24 cellular contexts compared by ENCODE assay signal in the genomic region with DNA sequence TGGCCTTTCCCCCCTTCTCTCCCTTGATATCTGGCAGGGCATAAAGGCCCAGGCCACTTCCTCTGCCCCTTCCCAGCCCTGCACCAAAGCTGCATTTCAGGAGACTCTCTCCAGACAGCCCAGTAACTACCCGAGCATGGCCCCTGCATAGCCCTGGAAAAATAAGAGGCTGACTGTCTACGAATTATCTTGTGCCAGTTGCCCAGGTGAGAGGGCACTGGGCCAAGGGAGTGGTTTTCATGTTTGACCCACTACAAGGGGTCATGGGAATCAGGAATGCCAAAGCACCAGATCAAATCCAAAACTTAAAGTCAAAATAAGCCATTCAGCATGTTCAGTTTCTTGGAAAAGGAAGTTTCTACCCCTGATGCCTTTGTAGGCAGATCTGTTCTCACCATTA.
DNase-seq lines count a peak whose midpoint lies in the region; ATAC-seq, FAIRE-seq and TF ChIP-seq lines count a peak whose summit lies in the region.
"Had no signal": no experiment of that assay in that cellular context is flagged by ENCODE, and none has a peak within 500 bp of the region (broad histone marks: within the 10 kb centered on the region; RNA-seq: fewer than 3 reads in every experiment).

No MANE protein-coding gene starts in this region.

- H3K9ac ChIP-seq in BLaER1 (no peak overlapping the region), astrocyte (ENCODE audit: low read length) (no peak overlapping the region)

- H3K27me3 ChIP-seq in BLaER1 (no peaks in the 10 kb centered on the region), astrocyte (ENCODE audit: insufficient read depth, low read length) (no peaks in the 10 kb centered on the region), HAP-1 (ENCODE audit: low read depth) (no peaks in the 10 kb centered on the region)
- H3K27me3 ChIP-seq: BE2C had no signal

- H2AFZ ChIP-seq in astrocyte (ENCODE audit: low read depth, low read length) = no peak overlapping the region

- ATAC-seq in left lobe of liver = peak; percentile 8
- ATAC-seq: A549, GM12878 had no signal

- H3K9me3 Mint-ChIP-seq in astrocyte (ENCODE audit: unreplicated experiment) = peaks cover 1% of the 10 kb centered on the region
- H3K9me3 Mint-ChIP-seq: CD14-positive monocyte; CD8-positive, alpha-beta memory T cell had no signal

- H3K4me3 ChIP-seq in BLaER1 = no peak overlapping the region
- no peak overlapping the region for H3K4me3 ChIP-seq in astrocyte (ENCODE audit: insufficient read depth, low read depth, low read length)
- H3K4me3 ChIP-seq in HAP-1 = no peak overlapping the region
- H3K4me3 ChIP-seq: A549, GM12878 had no signal

- no peaks in the 10 kb centered on the region for H3K27me3 Mint-ChIP-seq in astrocyte (ENCODE audit: low read depth, unreplicated experiment)
- H3K27me3 Mint-ChIP-seq: CD4-positive, CD25-positive, alpha-beta regulatory T cell; CD8-positive, alpha-beta memory T cell had no signal

- H3K36me3 ChIP-seq in BLaER1 (peaks cover 20% of the 10 kb centered on the region; the same call in 1 of the 2 replicates), astrocyte (ENCODE audit: insufficient read depth, low read length) (no peaks in the 10 kb centered on the region), HAP-1 (replicated peaks) (peaks cover 11% of the 10 kb centered on the region)
- H3K36me3 ChIP-seq: BE2C had no signal

- peak; percentile 39 for FAIRE-seq in astrocyte (lab: Jason Lieb, UNC)
- FAIRE-seq: A549, GM12878, GM19239 had no signal

- H3K79me2 ChIP-seq in astrocyte (ENCODE audit: insufficient read depth, low read length) = no peaks in the 10 kb centered on the region

- in situ Hi-C loops in ACHN (cut with HindIII; ENCODE audit: low pct_ligation_motif_present, low pct_unique_long_range_greater_than_20kb, low sequenced_read_pairs) (no loop called here), HAP-1 (cut with MboI; ENCODE audit: low sequenced_read_pairs) (no loop called here)

- H3K4me2 ChIP-seq in BLaER1 (peak overlapping the region; percentile 85), astrocyte (ENCODE audit: low read length) (no peak overlapping the region)
- H3K4me2 ChIP-seq: A549 had no signal

- H3K4me1 ChIP-seq in BLaER1 (peaks cover 51% of the 10 kb centered on the region), astrocyte (ENCODE audit: insufficient read depth, low read length) (no peaks in the 10 kb centered on the region), HAP-1 (no peaks in the 10 kb centered on the region)
- H3K4me1 ChIP-seq: A549, BE2C had no signal

- no peak overlapping the region for H3K4me3 Mint-ChIP-seq in astrocyte (ENCODE audit: unreplicated experiment)
- H3K4me3 Mint-ChIP-seq: CD14-positive monocyte; CD4-positive, alpha-beta memory T cell; CD4-positive, CD25-positive, alpha-beta regulatory T cell; CD8-positive, alpha-beta memory T cell had no signal

- no peak overlapping the region for H3K27ac Mint-ChIP-seq in astrocyte (ENCODE audit: unreplicated experiment)
- H3K27ac Mint-ChIP-seq: CD4-positive, alpha-beta memory T cell; CD4-positive, CD25-positive, alpha-beta regulatory T cell; CD8-positive, alpha-beta memory T cell had no signal

- no peaks in the 10 kb centered on the region for H4K20me1 ChIP-seq in BLaER1
- no peaks in the 10 kb centered on the region for H4K20me1 ChIP-seq in astrocyte (ENCODE audit: insufficient read depth, low read length)

- no peak for DNase-seq in astrocyte (ENCODE audit: low read depth)
- no peak for DNase-seq in left lobe of liver (ENCODE audit: low spot score)
- no peak for DNase-seq in HuH-7 (ENCODE audit: low spot score)
- no peak for DNase-seq in ACHN
- DNase-seq in HAP-1 (ENCODE audit: low spot score in 2 of 2) = no peak
- DNase-seq: BE2C; C1 segment of cervical spinal cord; CD4-positive, alpha-beta memory T cell; CD4-positive, CD25-positive, alpha-beta regulatory T cell; CD8-positive, alpha-beta memory T cell; COR-L47; DMS 273 treated with DMSO at 0.1 percent for 48 hours; DMS153; DMS53; DMS79; DND-41; EL; GDM1 had no signal

- H3K27ac ChIP-seq in BLaER1 (no peak overlapping the region), astrocyte (ENCODE audit: low read depth, low read length) (no peak overlapping the region)
- H3K27ac ChIP-seq: 22Rv1, A549 had no signal

- H3K36me3 Mint-ChIP-seq in astrocyte (ENCODE audit: low read depth, unreplicated experiment) = no peaks in the 10 kb centered on the region
- H3K36me3 Mint-ChIP-seq: CD14-positive monocyte; CD4-positive, alpha-beta memory T cell; CD4-positive, CD25-positive, alpha-beta regulatory T cell; CD8-positive, alpha-beta memory T cell had no signal

- H3K4me1 Mint-ChIP-seq in astrocyte (ENCODE audit: low read depth, unreplicated experiment) = peaks cover 9% of the 10 kb centered on the region
- H3K4me1 Mint-ChIP-seq: CD4-positive, CD25-positive, alpha-beta regulatory T cell; CD8-positive, alpha-beta memory T cell had no signal

- no peak for TF ChIP-seq CTCF in astrocyte (IDR thresholded peaks at IDR 0.05; ENCODE audit: insufficient read depth, low read depth, low read length)

- H3K9me3 ChIP-seq in BLaER1 = no peaks in the 10 kb centered on the region
- H3K9me3 ChIP-seq in astrocyte (ENCODE audit: insufficient read depth, low read depth, low read length) = no peaks in the 10 kb centered on the region
- H3K9me3 ChIP-seq in HAP-1 = no peaks in the 10 kb centered on the region
- H3K9me3 ChIP-seq: A549, BE2C had no signal
